Comparison of ENCODE assay signal across 25 cellular contexts in the genomic region with DNA sequence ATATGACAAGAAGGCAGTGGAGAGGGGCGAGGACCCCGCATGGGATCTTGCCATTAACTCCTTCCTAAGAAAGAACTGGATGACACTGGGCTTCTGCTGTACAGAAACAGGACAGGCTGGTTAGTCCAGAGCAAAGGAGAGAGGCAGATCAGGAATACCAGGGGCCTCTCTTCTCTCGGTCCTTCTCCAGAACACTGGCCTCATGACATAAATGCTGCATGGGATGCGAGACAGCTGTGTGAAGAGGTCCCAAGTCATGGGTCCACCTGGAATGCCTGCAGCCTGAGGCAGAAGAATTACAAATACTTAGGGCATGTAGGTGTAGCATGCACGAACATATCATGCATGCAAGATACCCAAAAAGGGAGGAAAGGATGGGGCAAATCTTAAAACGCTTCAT. TPM values are rescaled to one million over a fixed set of nuclear protein-coding genes. Genes with fewer than 3 reads are reported as not detected.
DNase-seq lines count a peak whose midpoint lies in the region; ATAC-seq, FAIRE-seq and TF ChIP-seq lines count a peak whose summit lies in the region.
"Had no signal": no experiment of that assay in that cellular context is flagged by ENCODE, and none has a peak within 500 bp of the region (broad histone marks: within the 10 kb centered on the region; RNA-seq: fewer than 3 reads in every experiment).

No MANE protein-coding gene starts in this region.

- H3K36me3 ChIP-seq in mammary epithelial cell (ENCODE audit: insufficient read depth, low read length): no peaks in the 10 kb centered on the region
- H3K36me3 ChIP-seq in smooth muscle cell (ENCODE audit: low read depth): no peaks in the 10 kb centered on the region
- H3K36me3 ChIP-seq: BE2C had no signal

- dilution Hi-C loops in mammary epithelial cell (cut with HindIII; ENCODE audit: low sequenced_read_pairs): no loop called here

- no TSS peak for BruUV-seq in MCF 10A (replicated peaks; lab: Mats Ljungman, UMichigan)
- no TSS peak for BruUV-seq in mammary epithelial cell (replicated peaks; lab: Mats Ljungman, UMichigan)

- no peak overlapping the region for H3K9ac ChIP-seq in mammary epithelial cell (ENCODE audit: insufficient read depth, low read length)
- H3K9ac ChIP-seq in smooth muscle cell (ENCODE audit: low read depth): no peak overlapping the region
- H3K9ac ChIP-seq: SK-N-SH had no signal

- peak overlapping the region; percentile 61 for H3K4me3 Mint-ChIP-seq in MCF 10A (ENCODE audit: unreplicated experiment)
- H3K4me3 Mint-ChIP-seq: CD4-positive, CD25-positive, alpha-beta regulatory T cell had no signal

- DNase-seq in MCF 10A (ENCODE audit: unreplicated experiment) (peak; percentile 14), mammary epithelial cell (no peak), islet precursor cell (peak; percentile 69), smooth muscle cell (lab: John Stamatoyannopoulos, UW; ENCODE audit: unreplicated experiment) (no peak), NCI-H1436 (lab: John Stamatoyannopoulos, UW) (no peak), GM12891 (ENCODE audit: insufficient read length, low spot score) (no peak)
- DNase-seq: ACHN; BE2C; CD4-positive, CD25-positive, alpha-beta regulatory T cell; HCEC 1CT; Kasumi-1; MM.1S; NCI-H1694; NCI-H2029 treated with DMSO at 0.1 percent for 48 hours; NCI-H2227 treated with DMSO at 0.1 percent for 48 hours; NCI-H69; SIG-M5; SK-N-SH; SW 1271 had no signal

- TF ChIP-seq POLR2A in GM12891 (IDR thresholded peaks at IDR 0.05; ENCODE audit: low read depth, low read length): no peak

- H3K4me1 Mint-ChIP-seq in MCF 10A (ENCODE audit: insufficient read depth, unreplicated experiment): peaks cover 52% of the 10 kb centered on the region
- H3K4me1 Mint-ChIP-seq: CD4-positive, CD25-positive, alpha-beta regulatory T cell had no signal

- H3K4me1 ChIP-seq in mammary epithelial cell (ENCODE audit: insufficient read depth, low read length) (peaks cover 11% of the 10 kb centered on the region), smooth muscle cell (ENCODE audit: low read depth) (no peaks in the 10 kb centered on the region)

- no peaks in the 10 kb centered on the region for H3F3A ChIP-seq in smooth muscle cell (ENCODE audit: low read depth)

- FAIRE-seq in GM12891 (lab: Jason Lieb, UNC): no peak
- FAIRE-seq: D721Med, H1, K562, RCC 7860 had no signal

- no peak overlapping the region for H2AFZ ChIP-seq in mammary epithelial cell (ENCODE audit: low read depth, low read length)
- no peak overlapping the region for H2AFZ ChIP-seq in smooth muscle cell (ENCODE audit: low read depth)

- H3K27ac Mint-ChIP-seq in MCF 10A (ENCODE audit: low read depth, unreplicated experiment): peak overlapping the region; percentile 84

- no peak overlapping the region for H3K4me3 ChIP-seq in mammary epithelial cell (replicated peaks in 1 of 3; ENCODE audit: insufficient read depth in 1 of 3, low read depth in 2 of 3, low read length in 3 of 3)
- no peak overlapping the region for H3K4me3 ChIP-seq in smooth muscle cell
- H3K4me3 ChIP-seq: K562 had no signal

- H3K4me2 ChIP-seq in mammary epithelial cell (ENCODE audit: insufficient read depth, low read depth, low read length): no peak overlapping the region
- H3K4me2 ChIP-seq in smooth muscle cell: peak overlapping the region; percentile 10
- H3K4me2 ChIP-seq: SK-N-SH had no signal

- WGBS in mammary epithelial cell (ENCODE audit: low coverage, missing lambda C conversion rate): 73% methylated on average over 6 of the region's 6 CpGs
- 77% methylated on average over 6 of the region's 6 CpGs for WGBS in smooth muscle cell (ENCODE audit: low lambda C conversion rate)

- H3K9me3 ChIP-seq in mammary epithelial cell (replicated peaks; ENCODE audit: insufficient read depth, low read length): no peaks in the 10 kb centered on the region
- H3K9me3 ChIP-seq in smooth muscle cell (replicated peaks; ENCODE audit: low read depth): no peaks in the 10 kb centered on the region
- H3K9me3 ChIP-seq: BE2C, SK-N-SH had no signal

- intact Hi-C loops in MCF 10A (cut with micrococcal nuclease): no loop called here
- intact Hi-C loops in mammary epithelial cell (cut with micrococcal nuclease): no loop called here

- CTCF ChIA-PET in MCF 10A (lab: Yijun Ruan, JAX): interaction anchor here (0.9 to 1.0 kb wide), 2 partner anchors 118 to 145 kb away, joined by 3 read pairs; no protein-coding TSS in a partner anchor
- CTCF ChIA-PET in mammary epithelial cell (lab: Charles Lee; ENCODE audit: low non-redundant PET): no interaction called here

- no peaks in the 10 kb centered on the region for H3K36me3 Mint-ChIP-seq in MCF 10A (ENCODE audit: insufficient read depth, unreplicated experiment)
- H3K36me3 Mint-ChIP-seq: CD4-positive, CD25-positive, alpha-beta regulatory T cell had no signal

- POLR2A ChIA-PET in MCF 10A (lab: Yijun Ruan, JAX): interaction anchor here (1.0 to 3.9 kb wide), 4 partner anchors 8 to 117 kb away, joined by 3 to 38 read pairs (median 3); a partner anchor contains a TSS

- no peak for TF ChIP-seq CTCF in MCF 10A (IDR thresholded peaks at IDR 0.05; ENCODE audit: unreplicated experiment)
- TF ChIP-seq CTCF in mammary epithelial cell (conservative IDR thresholded peaks at IDR 0.05 in 1 of 2, IDR thresholded peaks at IDR 0.05 in 1 of 2; ENCODE audit: extremely low read depth in 1 of 2, insufficient read depth in 1 of 2, low read depth in 1 of 2, low read length in 2 of 2): no peak
- no peak for TF ChIP-seq CTCF in VCaP (conservative IDR thresholded peaks at IDR 0.05)
- no peak for TF ChIP-seq CTCF in smooth muscle cell (IDR thresholded peaks at IDR 0.05; ENCODE audit: borderline replicate concordance, insufficient read depth, poor library complexity, severe bottlenecking)

- H3K27me3 ChIP-seq in mammary epithelial cell (ENCODE audit: insufficient read depth, low read length): no peaks in the 10 kb centered on the region
- no peaks in the 10 kb centered on the region for H3K27me3 ChIP-seq in smooth muscle cell (ENCODE audit: low read depth)
- H3K27me3 ChIP-seq: BE2C had no signal

- H3K9me3 Mint-ChIP-seq in MCF 10A (ENCODE audit: unreplicated experiment): no peaks in the 10 kb centered on the region
- H3K9me3 Mint-ChIP-seq: CD4-positive, CD25-positive, alpha-beta regulatory T cell had no signal

- H3K27ac ChIP-seq in mammary epithelial cell (ENCODE audit: insufficient read depth, low read depth, low read length) (no peak overlapping the region), VCaP (peak overlapping the region; percentile 74), smooth muscle cell (ENCODE audit: low read depth) (no peak overlapping the region)

- in situ Hi-C loops in mammary epithelial cell (cut with MboI; ENCODE audit: low sequenced_read_pairs in 2 of 2): no loop called here

- H4K20me1 ChIP-seq in mammary epithelial cell (ENCODE audit: insufficient read depth, low read length): no peaks in the 10 kb centered on the region
- H4K20me1 ChIP-seq in smooth muscle cell (ENCODE audit: low read depth): peaks cover 75% of the 10 kb centered on the region

- no peaks in the 10 kb centered on the region for H3K27me3 Mint-ChIP-seq in MCF 10A (ENCODE audit: insufficient read depth, unreplicated experiment)

- no peak for ATAC-seq in HG03108 (IDR thresholded peaks at IDR 0.05; ENCODE audit: unreplicated experiment)
- ATAC-seq: K562 had no signal

- H3K79me2 ChIP-seq in mammary epithelial cell (ENCODE audit: insufficient read depth, low read length) (peaks cover 93% of the 10 kb centered on the region), smooth muscle cell (ENCODE audit: low read depth) (peaks cover 87% of the 10 kb centered on the region)

TF ChIP-seq in GM12891, 5 proteins besides CTCF, POLR2A, EP300 and RAD21:
- TF ChIP-seq TAF1 (IDR thresholded peaks at IDR 0.05; ENCODE audit: low read depth, low read length): no peak
- TF ChIP-seq POLR2AphosphoS5 (IDR thresholded peaks at IDR 0.05; ENCODE audit: low read depth, low read length): no peak
- no peak for TF ChIP-seq POU2F2 (IDR thresholded peaks at IDR 0.05; ENCODE audit: low read depth, low read length)
- no peak for TF ChIP-seq PAX5 (IDR thresholded peaks at IDR 0.05; ENCODE audit: insufficient read depth, low read length, severe bottlenecking)
- no peak for TF ChIP-seq SPI1 (IDR thresholded peaks at IDR 0.05; ENCODE audit: low read depth, low read length)

RNA-seq across cellular contexts. Expression of a gene that starts 9.1 kb away (rescaled TPM):
- 30.1 and 34.7 TPM in 2 replicates for total RNA-seq in MCF 10A (2022)
- 100 to 1,000 TPM in 1 of 2 donors, 10 to 100 TPM in 1; 14.8 to 103 TPM for total RNA-seq in mammary epithelial cell
- 57.0 TPM for polyA plus RNA-seq in mammary epithelial cell
- 51.4 TPM for polyA minus RNA-seq in mammary epithelial cell
- total RNA-seq in smooth muscle cell: 24.1 and 49.5 TPM in 2 replicates
- polyA plus RNA-seq in smooth muscle cell: 32.6 and 35.2 TPM in 2 replicates
- 2.8 TPM for polyA plus RNA-seq in GM12891 (2012; ENCODE audit: low read depth, missing spikeins)

Comparison
In these comparisons a context has a peak if more than half of its experiments do, and no peak if none do; other contexts are left out.
1. DNase-seq: peak in MCF 10A (single experiment) and islet precursor cell (single experiment); none in mammary epithelial cell (single experiment), smooth muscle cell (single experiment), NCI-H1436 (single experiment) and GM12891 (single experiment).